In the genomic region with DNA sequence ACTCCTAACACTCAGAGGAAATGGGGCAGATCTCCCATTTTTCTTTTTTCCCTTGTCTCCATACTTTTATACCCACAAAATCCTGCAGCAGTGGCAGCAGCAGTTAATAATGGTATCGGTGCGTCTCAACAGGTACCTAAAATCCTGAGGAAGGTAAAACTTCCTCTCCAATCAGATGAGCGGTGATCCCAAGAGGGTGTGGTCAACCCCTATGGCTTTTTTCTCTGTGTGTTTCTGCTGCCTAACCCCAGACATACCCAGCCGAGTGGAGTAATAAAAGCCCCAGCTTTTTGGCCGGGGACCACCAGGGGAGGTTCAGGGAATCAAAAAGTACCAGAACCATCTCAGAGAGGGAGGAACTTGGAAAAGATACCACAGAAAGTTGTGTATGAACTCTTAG, we compare ENCODE assay signal across 18 cellular contexts.
"Had no signal": no experiment of that assay in that cellular context is flagged by ENCODE, and none has a peak within 500 bp of the region (broad histone marks: within the 10 kb centered on the region; RNA-seq: fewer than 3 reads in every experiment).

No MANE protein-coding gene starts in this region.

- H3K27ac Mint-ChIP-seq: activated CD4-positive, alpha-beta T cell treated with anti-CD3 and anti-CD28 coated beads, Interleukin-2, amount 10 ng/mL, durations not matched to agents 24 days and 14 days; activated naive CD8-positive, alpha-beta T cell treated with anti-CD3 and anti-CD28 coated beads, Interleukin-2, amount 50 U/mL, for 24 hours had no signal

- H3K4me1 ChIP-seq: suprapubic skin had no signal

- H3K4me3 ChIP-seq: left ventricle myocardium inferior, right lobe of liver, suprapubic skin, upper lobe of left lung had no signal

- H3K9me3 Mint-ChIP-seq: activated CD4-positive, alpha-beta T cell treated with anti-CD3 and anti-CD28 coated beads, Interleukin-2, amount 10 ng/mL, durations not matched to agents 24 days and 14 days; activated naive CD8-positive, alpha-beta T cell treated with anti-CD3 and anti-CD28 coated beads, Interleukin-2, amount 50 U/mL, for 24 hours had no signal

- H3K36me3 ChIP-seq: right lobe of liver had no signal

- H3K4me2 ChIP-seq: SK-N-SH had no signal

- DNase-seq: activated CD4-positive, alpha-beta T cell treated with anti-CD3 and anti-CD28 coated beads, Interleukin-2, amount 10 ng/mL, durations not matched to agents 24 days and 14 days; activated CD8-positive, alpha-beta memory T cell treated with anti-CD3 and anti-CD28 coated beads for 24 hours; activated naive CD4-positive, alpha-beta T cell treated with Interleukin-2 at 50 U/mL for 16 hours; activated naive CD8-positive, alpha-beta T cell treated with anti-CD3 and anti-CD28 coated beads, Interleukin-2, amount 50 U/mL, for 24 hours; caudate nucleus; cortex of kidney; effector memory CD4-positive, alpha-beta T cell; hippocampal formation; islet precursor cell; left ventricle myocardium inferior; right lobe of liver; SK-N-SH; stimulated activated CD4-positive, alpha-beta T cell treated with anti-CD3 and anti-CD28 coated beads, Interleukin-2, amount 100 ng/mL, for 48 hours; stimulated activated naive CD4-positive, alpha-beta T cell treated with Interleukin-2 at 50 U/mL for 16 hours; T-helper 1 cell; upper lobe of left lung; WERI-Rb-1 had no signal

- H3K4me3 Mint-ChIP-seq: activated CD4-positive, alpha-beta T cell treated with anti-CD3 and anti-CD28 coated beads, Interleukin-2, amount 10 ng/mL, durations not matched to agents 24 days and 14 days; activated naive CD8-positive, alpha-beta T cell treated with anti-CD3 and anti-CD28 coated beads, Interleukin-2, amount 50 U/mL, for 24 hours had no signal

- H3K9ac ChIP-seq: SK-N-SH had no signal

- H3K27ac ChIP-seq: left ventricle myocardium inferior, right lobe of liver, suprapubic skin, upper lobe of left lung, WERI-Rb-1 had no signal

- H3K27me3 Mint-ChIP-seq: activated CD4-positive, alpha-beta T cell treated with anti-CD3 and anti-CD28 coated beads, Interleukin-2, amount 10 ng/mL, durations not matched to agents 24 days and 14 days; activated naive CD8-positive, alpha-beta T cell treated with anti-CD3 and anti-CD28 coated beads, Interleukin-2, amount 50 U/mL, for 24 hours had no signal

- H3K9me3 ChIP-seq: left ventricle myocardium inferior, right lobe of liver, SK-N-SH, suprapubic skin, upper lobe of left lung had no signal

- H3K27me3 ChIP-seq: right lobe of liver, suprapubic skin, upper lobe of left lung had no signal
